In the genomic region with DNA sequence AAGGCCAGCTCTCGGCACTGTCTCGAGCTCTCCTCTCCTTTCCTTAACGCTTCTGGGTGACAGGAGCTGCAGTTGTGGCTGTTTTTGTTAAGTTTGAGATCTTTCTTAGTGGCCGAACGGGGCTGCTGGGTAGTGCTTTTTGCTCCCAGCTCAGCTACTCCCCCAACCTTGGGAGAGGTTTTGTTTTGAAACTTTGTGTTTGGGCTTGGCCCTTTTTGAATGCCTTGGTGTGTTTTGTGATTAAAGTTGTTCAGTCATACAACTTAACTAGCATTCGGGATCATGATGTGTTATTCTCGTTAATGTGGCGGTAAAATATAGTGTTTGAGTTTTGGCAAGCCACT, we compare ENCODE assay signal across 8 cellular contexts. TPM values are rescaled to one million over a fixed set of nuclear protein-coding genes. Genes with fewer than 3 reads are reported as not detected.
DNase-seq lines count a peak whose midpoint lies in the region; ATAC-seq, FAIRE-seq and TF ChIP-seq lines count a peak whose summit lies in the region.

No MANE protein-coding gene starts in this region.

- no peak overlapping the region for H2BK120ac ChIP-seq in mesenchymal stem cell (ENCODE audit: low read depth, low read length)

- 6% methylated on average over 3 of the region's 8 CpGs for WGBS in mesenchymal stem cell
- WGBS in aorta, 2 donors, result 0% methylated on average over 8 of the region's 8 CpGs

- no peak for ATAC-seq in aorta (ENCODE audit: low FRiP score)
- no peak for ATAC-seq in GM19324 (IDR thresholded peaks at IDR 0.05; ENCODE audit: low FRiP score, unreplicated experiment)

- peaks cover 9 to 28% of the 10 kb centered on the region in 2 donors for H3K36me3 Mint-ChIP-seq in CD14-positive monocyte

- H3K9ac ChIP-seq in Loucy (ENCODE audit: low read depth, low read length, poor library complexity, severe bottlenecking), result peak overlapping the region; percentile 97
- peak overlapping the region; percentile 96 for H3K9ac ChIP-seq in mesenchymal stem cell (ENCODE audit: low read length)

- FAIRE-seq in bronchial epithelial cell (lab: Jason Lieb, UNC), result no peak

- H3K23ac ChIP-seq in mesenchymal stem cell (ENCODE audit: low read length in 2 of 2), result no peak overlapping the region

- H2BK12ac ChIP-seq in mesenchymal stem cell (ENCODE audit: low read length in 2 of 2), result no peak overlapping the region

- DNase-seq in CD14-positive monocyte (ENCODE audit: low spot score) (no peak), bronchial epithelial cell (ENCODE audit: low read depth) (no peak), mesenchymal stem cell (no peak), aorta (no peak), NCI-H510A treated with DMSO at 0.1 percent for 48 hours (lab: John Stamatoyannopoulos, UW) (no peak), SW 1271 (lab: John Stamatoyannopoulos, UW) (no peak)

- H3K27ac ChIP-seq in mesenchymal stem cell (ENCODE audit: low read length, poor library complexity, severe bottlenecking), result peak overlapping the region; percentile 75
- H3K27ac ChIP-seq in aorta (ENCODE audit: low read depth in 1 of 2, low read length in 2 of 2), result peak overlapping the region; percentile 66 to 81

- H3K4me1 Mint-ChIP-seq in CD14-positive monocyte, result peaks cover 43% of the 10 kb centered on the region

- H3K4me3 ChIP-seq in Loucy (ENCODE audit: low read length, poor library complexity, severe bottlenecking), result peak overlapping the region; percentile 98
- peak overlapping the region; percentile 86 for H3K4me3 ChIP-seq in bronchial epithelial cell (ENCODE audit: low read depth, low read length)
- H3K4me3 ChIP-seq in mesenchymal stem cell (ENCODE audit: insufficient read depth in 1 of 2, low read depth in 1 of 2, low read length in 2 of 2), result peak overlapping the region; percentile 88 to 98
- H3K4me3 ChIP-seq in aorta (ENCODE audit: low read length in 2 of 2), result peak overlapping the region; percentile 66 to 94

- H3K27me3 ChIP-seq in Loucy (ENCODE audit: insufficient read depth, low read length, poor library complexity, severe bottlenecking), result no peaks in the 10 kb centered on the region
- H3K27me3 ChIP-seq in bronchial epithelial cell (ENCODE audit: control insufficient read depth, insufficient read depth, low read length), result no peaks in the 10 kb centered on the region
- no peaks in the 10 kb centered on the region for H3K27me3 ChIP-seq in mesenchymal stem cell (ENCODE audit: control insufficient read depth in 1 of 2, insufficient read depth in 1 of 2, low read length in 2 of 2)
- H3K27me3 ChIP-seq in aorta (ENCODE audit: control insufficient read depth in 1 of 2, insufficient read depth in 2 of 2, low read length in 1 of 2), result no peaks in the 10 kb centered on the region

- peak overlapping the region; percentile 97 to 99 (median 98) for H3K27ac Mint-ChIP-seq in CD14-positive monocyte

- H3K9me2 ChIP-seq in Loucy (replicated peaks; ENCODE audit: low read depth, low read length), result no peaks in the 10 kb centered on the region

- H4K20me1 ChIP-seq in Loucy (ENCODE audit: insufficient read depth, low read length, poor library complexity, severe bottlenecking), result peaks cover 39% of the 10 kb centered on the region

- H3K4me2 ChIP-seq in Loucy (ENCODE audit: low read depth, low read length, poor library complexity, severe bottlenecking) (peak overlapping the region; percentile 91), mesenchymal stem cell (ENCODE audit: low read length, poor library complexity, severe bottlenecking) (peak overlapping the region; percentile 75)

- no peak overlapping the region for H2AK5ac ChIP-seq in mesenchymal stem cell (ENCODE audit: low read length, severe bottlenecking)

- H3K14ac ChIP-seq in mesenchymal stem cell (ENCODE audit: low read length in 2 of 2), result no peak overlapping the region

- H3K9me3 Mint-ChIP-seq in CD14-positive monocyte, result peaks cover 4 to 10% (median 8%) of the 10 kb centered on the region in 7 donors

- peaks cover 7% of the 10 kb centered on the region for H3K79me1 ChIP-seq in mesenchymal stem cell (replicated peaks; ENCODE audit: low read length, poor library complexity, severe bottlenecking)

- H3K18ac ChIP-seq in mesenchymal stem cell (ENCODE audit: low read depth in 1 of 2, low read length in 2 of 2), result peak overlapping the region in 1 of 2 experiments; percentile 18

- H3K9me3 ChIP-seq in Loucy (ENCODE audit: insufficient read depth, low read depth, low read length) (no peaks in the 10 kb centered on the region), mesenchymal stem cell (ENCODE audit: control insufficient read depth, low read length) (peaks cover 3% of the 10 kb centered on the region), aorta (ENCODE audit: control insufficient read depth, low read length) (no peaks in the 10 kb centered on the region)

- intact Hi-C loops in CD14-positive monocyte (cut with micrococcal nuclease), result loop anchor here (2.0 to 5.0 kb wide), 3 partner anchors 15 to 189 kb away; partner anchors contain the start of gene ETF1 (in 1 of the 2)
- intact Hi-C loops in aorta (cut with DNase I), result no loop called here

- no peak overlapping the region for H4K91ac ChIP-seq in mesenchymal stem cell (ENCODE audit: low read length)

- H2BK15ac ChIP-seq in mesenchymal stem cell (ENCODE audit: low read depth, poor library complexity, severe bottlenecking), result no peak overlapping the region

- TF ChIP-seq CTCF in CD14-positive monocyte (IDR thresholded peaks at IDR 0.05) (no peak), Loucy (conservative IDR thresholded peaks at IDR 0.05; ENCODE audit: low read length) (no peak), bronchial epithelial cell (IDR thresholded peaks at IDR 0.05; ENCODE audit: insufficient read depth, low read length, severe bottlenecking) (no peak)

- H3K36me3 ChIP-seq in Loucy (ENCODE audit: insufficient read depth, low read length) (no peaks in the 10 kb centered on the region), bronchial epithelial cell (ENCODE audit: control insufficient read depth, insufficient read depth, low read length) (no peaks in the 10 kb centered on the region), mesenchymal stem cell (ENCODE audit: control insufficient read depth in 1 of 2, insufficient read depth in 2 of 2, low read depth in 1 of 2, low read length in 2 of 2) (peaks cover 10 to 12% of the 10 kb centered on the region in 2 experiments), aorta (ENCODE audit: control insufficient read depth in 1 of 2, insufficient read depth in 2 of 2, low read length in 1 of 2) (no peaks in the 10 kb centered on the region)

- no peak overlapping the region for H2BK5ac ChIP-seq in mesenchymal stem cell (ENCODE audit: low read depth, low read length, poor library complexity, severe bottlenecking)

- H3F3A ChIP-seq in Loucy (ENCODE audit: low read depth), result no peaks in the 10 kb centered on the region

- H3K4ac ChIP-seq in mesenchymal stem cell (ENCODE audit: low read depth in 1 of 2, low read length in 2 of 2), result peak overlapping the region in 1 of 2 experiments; percentile 13

- H3K79me2 ChIP-seq in Loucy (ENCODE audit: insufficient read depth, low read length), result peaks cover 58% of the 10 kb centered on the region

- H3K4me3 Mint-ChIP-seq in CD14-positive monocyte, result peak overlapping the region; percentile 98

- H3K27me3 Mint-ChIP-seq in CD14-positive monocyte (ENCODE audit: low read depth in 3 of 3), result no peaks in the 10 kb centered on the region

- no peak overlapping the region for H4K8ac ChIP-seq in mesenchymal stem cell (ENCODE audit: low read length)

- H3K4me1 ChIP-seq in Loucy (ENCODE audit: insufficient read depth, low read length, poor library complexity, severe bottlenecking) (peaks cover 32% of the 10 kb centered on the region), mesenchymal stem cell (ENCODE audit: control insufficient read depth, insufficient read depth, low read depth, low read length) (peaks cover 1% of the 10 kb centered on the region), aorta (ENCODE audit: control insufficient read depth in 1 of 2, insufficient read depth in 2 of 2, low read length in 2 of 2) (peaks cover 2 to 6% of the 10 kb centered on the region in 2 donors)

- peak overlapping the region; percentile 83 for H2AFZ ChIP-seq in Loucy (ENCODE audit: low read length)
- no peak overlapping the region for H2AFZ ChIP-seq in mesenchymal stem cell (ENCODE audit: low read depth, low read length)

RNA-seq across cellular contexts. Expression of gene KDM3B, which starts 1.0 kb away (rescaled TPM):
- polyA plus RNA-seq in CD14-positive monocyte (10 to 100 TPM; 11.7 to 17.4 TPM), aorta (10 to 100 TPM; 17.4 to 27.2 TPM)
- total RNA-seq in bronchial epithelial cell (42.4 and 44.5 TPM in 2 replicates), aorta (10 to 100 TPM; 55.9 to 66.0 TPM)
- 18.3 TPM for polyA plus RNA-seq in mesenchymal stem cell (2013, experiment 1 of 2)
- polyA plus RNA-seq in mesenchymal stem cell (2013, experiment 2 of 2), result 17.1 TPM

RNA-seq across cellular contexts. Expression of gene FAM53C, which starts 15.5 kb away (rescaled TPM):
- 10 to 100 TPM; 24.9 to 28.7 TPM for polyA plus RNA-seq in CD14-positive monocyte
- total RNA-seq in bronchial epithelial cell, result 10.3 and 17.7 TPM in 2 replicates
- polyA plus RNA-seq in mesenchymal stem cell (2013, experiment 1 of 2), result 30.0 TPM
- 28.7 TPM for polyA plus RNA-seq in mesenchymal stem cell (2013, experiment 2 of 2)
- total RNA-seq in aorta, result 10 to 100 TPM; 25.8 to 26.7 TPM
- polyA plus RNA-seq in aorta, result 10 to 100 TPM in 1 of 2 donors, 1 to 10 TPM in 1; 9.9 to 14.7 TPM

RNA-seq across cellular contexts. Expression of gene CDC25C, which starts 21.9 kb away (rescaled TPM):
- polyA plus RNA-seq in CD14-positive monocyte, result not detected
- total RNA-seq in bronchial epithelial cell, result 0.26 TPM in 2 replicates
- 1.3 TPM for polyA plus RNA-seq in mesenchymal stem cell (2013, experiment 1 of 2)
- 1.3 TPM for polyA plus RNA-seq in mesenchymal stem cell (2013, experiment 2 of 2)
- total RNA-seq in aorta, result not detected
- under 1 TPM in 1 of 2 donors, not detected in 1; 0.38 TPM for polyA plus RNA-seq in aorta

Comparison
In these comparisons a context has a peak if more than half of its experiments do, and no peak if none do; other contexts are left out.
1. intact Hi-C loops: an anchor here in CD14-positive monocyte (2.0 to 5.0 kb wide); none called in aorta.